ENCODE assay signal across 22 cellular contexts in genomic region chr17:79372470-79373238, GRCh38.
"Had no signal": no experiment of that assay in that cellular context is flagged by ENCODE, and none has a peak within 500 bp of the region (broad histone marks: within the 10 kb centered on the region; RNA-seq: fewer than 3 reads in every experiment).

No MANE protein-coding gene starts in this region.

- H3K27me3 ChIP-seq: pancreas had no signal

- H3K36me3 Mint-ChIP-seq: activated naive CD4-positive, alpha-beta T cell treated with anti-CD3 and anti-CD28 coated beads, Interleukin-2, amount 10 ng/mL, durations not matched to agents 7 days and 5 days had no signal

- H3K4me3 Mint-ChIP-seq: activated CD4-positive, alpha-beta memory T cell treated with anti-CD3 and anti-CD28 coated beads, Interleukin-2, amount 10 ng/mL, durations not matched to agents 7 days and 5 days; activated CD4-positive, alpha-beta T cell treated with anti-CD3 and anti-CD28 coated beads, Interleukin-2, amount 10 ng/mL, durations not matched to agents 7 days and 5 days; activated naive CD4-positive, alpha-beta T cell treated with anti-CD3 and anti-CD28 coated beads, Interleukin-2, amount 10 ng/mL, durations not matched to agents 7 days and 5 days; activated T-cell treated with anti-CD3 and anti-CD28 coated beads, Interleukin-2, amount 50 U/mL, for 24 hours; nephron progenitor cell had no signal

- H3K9me3 ChIP-seq: heart right ventricle, pancreas, spleen, suprapubic skin, tibial artery had no signal

- ATAC-seq: esophagus mucosa, heart right ventricle, left ventricle myocardium superior, pancreas, right cardiac atrium had no signal

- H3K27me3 Mint-ChIP-seq: activated CD4-positive, alpha-beta memory T cell treated with anti-CD3 and anti-CD28 coated beads, Interleukin-2, amount 10 ng/mL, durations not matched to agents 7 days and 5 days; activated CD4-positive, alpha-beta T cell treated with anti-CD3 and anti-CD28 coated beads, Interleukin-2, amount 10 ng/mL, durations not matched to agents 7 days and 5 days had no signal

- H3K36me3 ChIP-seq: heart right ventricle, pancreas, spleen, suprapubic skin, tibial artery had no signal

- H3K9me3 Mint-ChIP-seq: activated CD4-positive, alpha-beta memory T cell treated with anti-CD3 and anti-CD28 coated beads, Interleukin-2, amount 10 ng/mL, durations not matched to agents 7 days and 5 days; activated CD4-positive, alpha-beta T cell treated with anti-CD3 and anti-CD28 coated beads, Interleukin-2, amount 10 ng/mL, durations not matched to agents 7 days and 5 days; activated naive CD4-positive, alpha-beta T cell treated with anti-CD3 and anti-CD28 coated beads, Interleukin-2, amount 10 ng/mL, durations not matched to agents 7 days and 5 days; activated T-cell treated with anti-CD3 and anti-CD28 coated beads, Interleukin-2, amount 50 U/mL, for 24 hours; nephron progenitor cell had no signal

- DNase-seq: activated CD4-positive, alpha-beta memory T cell treated with anti-CD3 and anti-CD28 coated beads, Interleukin-2, amount 10 ng/mL, durations not matched to agents 7 days and 5 days; activated CD4-positive, alpha-beta T cell treated with anti-CD3 and anti-CD28 coated beads for 1 hour; activated CD4-positive, alpha-beta T cell treated with anti-CD3 and anti-CD28 coated beads, Interleukin-2, amount 10 ng/mL, durations not matched to agents 7 days and 5 days; activated CD8-positive, alpha-beta memory T cell treated with anti-CD3 and anti-CD28 coated beads, Interleukin-2, amount 50 U/mL, for 48 hours; activated gamma-delta T cell; activated naive CD4-positive, alpha-beta T cell treated with anti-CD3 and anti-CD28 coated beads, Interleukin-2, amount 10 ng/mL, durations not matched to agents 7 days and 5 days; activated T-cell treated with anti-CD3 and anti-CD28 coated beads, Interleukin-2, amount 50 U/mL, for 24 hours; amygdala; caudate nucleus; foreskin fibroblast; heart right ventricle; islet precursor cell; left ventricle myocardium superior; nephron progenitor cell; nucleus accumbens; pancreas; spleen; stimulated activated naive CD4-positive, alpha-beta T cell; tibial artery had no signal

- H3K4me1 Mint-ChIP-seq: activated CD4-positive, alpha-beta memory T cell treated with anti-CD3 and anti-CD28 coated beads, Interleukin-2, amount 10 ng/mL, durations not matched to agents 7 days and 5 days; activated CD4-positive, alpha-beta T cell treated with anti-CD3 and anti-CD28 coated beads, Interleukin-2, amount 10 ng/mL, durations not matched to agents 7 days and 5 days; activated naive CD4-positive, alpha-beta T cell treated with anti-CD3 and anti-CD28 coated beads, Interleukin-2, amount 10 ng/mL, durations not matched to agents 7 days and 5 days had no signal

- H3K4me3 ChIP-seq: heart right ventricle, pancreas, spleen, suprapubic skin, tibial artery had no signal

- H3K27ac ChIP-seq: heart right ventricle, pancreas, spleen, suprapubic skin, tibial artery had no signal

- H3K4me1 ChIP-seq: heart right ventricle, pancreas, spleen, suprapubic skin, tibial artery had no signal

- H3K27ac Mint-ChIP-seq: activated CD4-positive, alpha-beta memory T cell treated with anti-CD3 and anti-CD28 coated beads, Interleukin-2, amount 10 ng/mL, durations not matched to agents 7 days and 5 days; activated CD4-positive, alpha-beta T cell treated with anti-CD3 and anti-CD28 coated beads, Interleukin-2, amount 10 ng/mL, durations not matched to agents 7 days and 5 days; activated naive CD4-positive, alpha-beta T cell treated with anti-CD3 and anti-CD28 coated beads, Interleukin-2, amount 10 ng/mL, durations not matched to agents 7 days and 5 days; activated T-cell treated with anti-CD3 and anti-CD28 coated beads, Interleukin-2, amount 50 U/mL, for 24 hours; nephron progenitor cell had no signal
